In genomic region chr1:91617242-91617837, GRCh38 we compare ENCODE assay signal across 13 cellular contexts.
DNase-seq lines count a peak whose midpoint lies in the region; ATAC-seq and TF ChIP-seq lines count a peak whose summit lies in the region.
"Had no signal": no experiment of that assay in that cellular context is flagged by ENCODE, and none has a peak within 500 bp of the region (broad histone marks: within the 10 kb centered on the region; RNA-seq: fewer than 3 reads in every experiment).

No MANE protein-coding gene starts in this region.

- TF ChIP-seq CTCF in WERI-Rb-1 (IDR thresholded peaks at IDR 0.05; ENCODE audit: low read depth, low read length), result peak; percentile 65

- no peak overlapping the region for H3K4me3 ChIP-seq in WERI-Rb-1 (ENCODE audit: low read depth, low read length)
- H3K4me3 ChIP-seq: breast epithelium, HAP-1, lung had no signal

- H3K9me3 ChIP-seq in WERI-Rb-1 (ENCODE audit: severe bottlenecking), result no peaks in the 10 kb centered on the region
- H3K9me3 ChIP-seq: breast epithelium, HAP-1 had no signal

- ATAC-seq in left lobe of liver, result peak; percentile 98
- ATAC-seq in GM21576 (IDR thresholded peaks at IDR 0.05; ENCODE audit: unreplicated experiment), result no peak

- no peak overlapping the region for H3K27ac ChIP-seq in WERI-Rb-1
- H3K27ac ChIP-seq: breast epithelium had no signal

- DNase-seq in DMS53 (lab: John Stamatoyannopoulos, UW) (peak; percentile 88), HuH-7 (ENCODE audit: low spot score) (peak; percentile 55), WERI-Rb-1 (peak; percentile 67), left lobe of liver (ENCODE audit: low spot score) (peak; percentile 57), NOMO-1 treated with dmso at 0.1 percent for 144 hours (lab: John Stamatoyannopoulos, UW; ENCODE audit: unreplicated experiment) (no peak), SKM-1 (lab: John Stamatoyannopoulos, UW; ENCODE audit: unreplicated experiment) (no peak), hepatic stellate cell (ENCODE audit: low spot score) (no peak)
- DNase-seq: DMS79 treated with DMSO at 0.1 percent for 48 hours, KBM-7 had no signal

- H3K36me3 ChIP-seq in WERI-Rb-1, result no peaks in the 10 kb centered on the region
- H3K36me3 ChIP-seq: breast epithelium, HAP-1 had no signal

- no peaks in the 10 kb centered on the region for H3K27me3 ChIP-seq in WERI-Rb-1 (ENCODE audit: insufficient read depth, low read depth, severe bottlenecking)
- H3K27me3 ChIP-seq: breast epithelium had no signal

Comparison
In these comparisons a context has a peak if more than half of its experiments do, and no peak if none do; other contexts are left out.
1. DNase-seq: peak in DMS53 (single experiment), HuH-7 (single experiment), WERI-Rb-1 (single experiment) and left lobe of liver (single experiment); none in NOMO-1 treated with dmso at 0.1 percent for 144 hours (single experiment), SKM-1 (single experiment) and hepatic stellate cell (single experiment).